1 cellular context compared by ENCODE assay signal in the genomic region with DNA sequence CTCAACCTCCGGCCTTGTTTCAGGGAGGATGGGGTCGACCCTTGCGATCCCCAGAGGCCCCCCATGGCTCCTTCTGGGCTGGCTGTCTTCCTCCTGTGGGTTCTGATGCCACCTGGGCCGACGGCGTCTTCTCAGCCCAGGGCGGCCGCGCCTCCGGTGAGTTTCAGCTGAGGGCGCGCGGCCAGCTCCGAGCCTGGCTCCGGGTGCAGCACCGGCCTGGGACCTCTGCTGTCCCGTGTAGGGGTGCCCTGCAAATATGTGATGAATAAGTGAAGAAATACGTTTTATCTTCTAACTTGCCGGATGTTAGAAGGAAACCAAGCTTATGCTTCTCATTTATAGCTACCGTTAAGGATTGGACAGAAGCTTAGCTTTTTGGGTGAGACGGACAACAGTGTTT.
TF ChIP-seq lines count a peak whose summit lies in the region.

No MANE protein-coding gene starts in this region.

TF ChIP-seq in endothelial cell of umbilical vein, 7 proteins besides CTCF, POLR2A, EP300 and RAD21:
- TF ChIP-seq EZH2 (IDR thresholded peaks at IDR 0.05; ENCODE audit: borderline replicate concordance, low read depth, low read length, severe bottlenecking): peak; percentile 16
